In genomic region chr10:48449501-48450232, GRCh38 we compare ENCODE assay signal across 18 cellular contexts.
A peak's percentile ranks its signal among the peaks of the same experiment; 100 is the strongest.
DNase-seq lines count a peak whose midpoint lies in the region; ATAC-seq and FAIRE-seq lines count a peak whose summit lies in the region.
"Had no signal": no experiment of that assay in that cellular context is flagged by ENCODE, and none has a peak within 500 bp of the region (broad histone marks: within the 10 kb centered on the region; RNA-seq: fewer than 3 reads in every experiment).

No MANE protein-coding gene starts in this region.

- H3K27me3 ChIP-seq in aorta (ENCODE audit: control insufficient read depth in 1 of 2, insufficient read depth in 2 of 2, low read length in 1 of 2), result no peaks in the 10 kb centered on the region
- H3K27me3 ChIP-seq: tibial nerve had no signal

- intact Hi-C loops in Right ventricle myocardium superior (cut with DNase I), result no loop called here
- intact Hi-C loops in cardiac septum (cut with DNase I), result no loop called here
- intact Hi-C loops in aorta (cut with DNase I), result no loop called here

- ATAC-seq in Right ventricle myocardium superior (ENCODE audit: poor library complexity) (peak; percentile 81), aorta (ENCODE audit: low FRiP score) (peak; percentile 2), HG03520 (IDR thresholded peaks at IDR 0.05; ENCODE audit: unreplicated experiment) (no peak), HG03460 (IDR thresholded peaks at IDR 0.05; ENCODE audit: unreplicated experiment) (no peak)
- ATAC-seq: effector memory CD8-positive, alpha-beta T cell had no signal

- DNase-seq in Right ventricle myocardium superior (peak; percentile 80), cardiac septum (ENCODE audit: low spot score) (no peak), frontal cortex (ENCODE audit: low spot score in 2 of 2) (peak; percentile 75), midbrain (lab: John Stamatoyannopoulos, UW) (peak; percentile 81), aorta (peak in 1 of 2 donors; percentile 56), GOT3 (lab: John Stamatoyannopoulos, UW) (no peak)
- DNase-seq: activated CD8-positive, alpha-beta memory T cell treated with anti-CD3 and anti-CD28 coated beads for 24 hours; activated naive CD4-positive, alpha-beta T cell treated with anti-CD3 and anti-CD28 coated beads, Interleukin-2, amount 10 ng/mL, durations not matched to agents 7 days and 5 days; effector memory CD8-positive, alpha-beta T cell; immature natural killer cell; NCI-H1694 treated with DMSO at 0.1 percent for 48 hours; NCI-H524; stimulated activated CD4-positive, alpha-beta T cell treated with anti-CD3 and anti-CD28 coated beads, Interleukin-2, amount 100 ng/mL, for 24 hours; stimulated activated CD8-positive, alpha-beta memory T cell treated with anti-CD3 and anti-CD28 coated beads, Interleukin-4, amount 100 ng/mL, for 48 hours had no signal

- no peak overlapping the region for H3K27ac ChIP-seq in aorta (ENCODE audit: low read depth in 1 of 2, low read length in 2 of 2)
- H3K27ac ChIP-seq: tibial nerve had no signal

- H3K36me3 ChIP-seq in aorta (ENCODE audit: control insufficient read depth in 1 of 2, insufficient read depth in 2 of 2, low read length in 1 of 2), result no peaks in the 10 kb centered on the region

- no peaks in the 10 kb centered on the region for H3K4me1 ChIP-seq in aorta (ENCODE audit: control insufficient read depth in 1 of 2, insufficient read depth in 2 of 2, low read length in 2 of 2)
- H3K4me1 ChIP-seq: tibial nerve had no signal

- no peak overlapping the region for H3K4me3 ChIP-seq in aorta (ENCODE audit: low read length in 2 of 2)
- H3K4me3 ChIP-seq: tibial nerve had no signal

- 40 to 45% methylated on average over 17 to 19 of the region's 19 CpGs for WGBS in aorta, 2 donors

- no peaks in the 10 kb centered on the region for H3K9me3 ChIP-seq in aorta (ENCODE audit: control insufficient read depth, low read length)
- H3K9me3 ChIP-seq: tibial nerve had no signal

- FAIRE-seq in frontal cortex (lab: Jason Lieb, UNC), result no peak
- FAIRE-seq: bronchial epithelial cell had no signal

Comparison
In these comparisons a context has a peak if more than half of its experiments do, and no peak if none do; other contexts are left out.
1. DNase-seq: peak in Right ventricle myocardium superior (single experiment), frontal cortex (2 of 2) and midbrain (single experiment); none in cardiac septum (single experiment) and GOT3 (single experiment).
2. ATAC-seq: peak in Right ventricle myocardium superior (single experiment) and aorta (single experiment); none in HG03520 (single experiment) and HG03460 (single experiment).